1 cellular context compared by ENCODE assay signal in genomic region chr2:42793314-42794270, GRCh38.
A peak's percentile ranks its signal among the peaks of the same experiment; 100 is the strongest.
TF ChIP-seq lines count a peak whose summit lies in the region.

No MANE protein-coding gene starts in this region.

TF ChIP-seq in HepG2, 621 proteins besides CTCF, POLR2A, EP300 and RAD21 (continued from another document and continues in another):
- TF ChIP-seq ARID5B (CRISPR knock-in tag; IDR thresholded peaks at IDR 0.05) = no peak; the same call in 1 of the 2 replicates
- peak; percentile 9 for TF ChIP-seq YY1 (IDR thresholded peaks at IDR 0.05; ENCODE audit: insufficient read depth, insufficient replicate concordance, low read depth, low read length)
- TF ChIP-seq MIER3 (CRISPR knock-in tag; IDR thresholded peaks at IDR 0.05; ENCODE audit: borderline replicate concordance) = 0 out of 2 replicates have a peak, but pooled peaks have one; percentile 37
- TF ChIP-seq ZNF12 (CRISPR knock-in tag; IDR thresholded peaks at IDR 0.05) = 0 out of 2 replicates have a peak, but pooled peaks have one; percentile 25
- no peak for TF ChIP-seq HOXA7 (CRISPR knock-in tag; IDR thresholded peaks at IDR 0.05)
- TF ChIP-seq RFXANK (CRISPR knock-in tag; IDR thresholded peaks at IDR 0.05) = 0 out of 2 replicates have a peak, but pooled peaks have one; percentile 55
- TF ChIP-seq ZBTB10 (CRISPR knock-in tag; IDR thresholded peaks at IDR 0.05; ENCODE audit: borderline replicate concordance) = peak; percentile 35; the same call in 1 of the 2 replicates
- TF ChIP-seq DMAP1 (CRISPR knock-in tag; IDR thresholded peaks at IDR 0.05) = no peak; the same call in 1 of the 2 replicates
- 0 out of 2 replicates have a peak, but pooled peaks have one; percentile 83 for TF ChIP-seq FOXO4 (CRISPR knock-in tag; conservative IDR thresholded peaks at IDR 0.05)
- TF ChIP-seq NPAS2 (CRISPR knock-in tag; IDR thresholded peaks at IDR 0.05; ENCODE audit: borderline replicate concordance) = no peak
- no peak for TF ChIP-seq ZMAT3 (CRISPR knock-in tag; conservative IDR thresholded peaks at IDR 0.05)
- TF ChIP-seq MAFF (IDR thresholded peaks at IDR 0.05; ENCODE audit: low read depth, low read length) = no peak
- no peak for TF ChIP-seq ZNF432 (CRISPR knock-in tag; IDR thresholded peaks at IDR 0.05; ENCODE audit: borderline replicate concordance)
- TF ChIP-seq ZNF607 (CRISPR knock-in tag; IDR thresholded peaks at IDR 0.05; ENCODE audit: borderline replicate concordance) = no peak
- no peak for TF ChIP-seq MYNN (CRISPR knock-in tag; IDR thresholded peaks at IDR 0.05; ENCODE audit: low read depth)
- 0 out of 2 replicates have a peak, but pooled peaks have one; percentile 2 for TF ChIP-seq IRF2 (CRISPR knock-in tag; IDR thresholded peaks at IDR 0.05)
- no peak for TF ChIP-seq ZNF776 (CRISPR knock-in tag; IDR thresholded peaks at IDR 0.05)
- peak; percentile 13; the same call in 1 of the 2 replicates for TF ChIP-seq ZC3H4 (CRISPR knock-in tag; IDR thresholded peaks at IDR 0.05; ENCODE audit: borderline replicate concordance)
- 0 out of 2 replicates have a peak, but pooled peaks have one; percentile 77 for TF ChIP-seq MZF1 (CRISPR knock-in tag; IDR thresholded peaks at IDR 0.05; ENCODE audit: borderline replicate concordance)
- no peak for TF ChIP-seq LCORL (IDR thresholded peaks at IDR 0.05)
- TF ChIP-seq LCORL (CRISPR knock-in tag; IDR thresholded peaks at IDR 0.05) = peak; percentile 41; the same call in 1 of the 2 replicates
- TF ChIP-seq ZNF577 (CRISPR knock-in tag; IDR thresholded peaks at IDR 0.05; ENCODE audit: borderline replicate concordance, low read depth) = 0 out of 2 replicates have a peak, but pooled peaks have one; percentile 31
- TF ChIP-seq ZNF30 (CRISPR knock-in tag; IDR thresholded peaks at IDR 0.05) = 0 out of 2 replicates have a peak, but pooled peaks have one; percentile 30
- TF ChIP-seq ZNF557 (CRISPR knock-in tag; IDR thresholded peaks at IDR 0.05) = no peak
- no peak for TF ChIP-seq SRSF4 (IDR thresholded peaks at IDR 0.05; ENCODE audit: low read depth, low read length, poor library complexity, severe bottlenecking)
- no peak for TF ChIP-seq ZNF20 (CRISPR knock-in tag; IDR thresholded peaks at IDR 0.05)
- TF ChIP-seq SP140L (CRISPR knock-in tag; IDR thresholded peaks at IDR 0.05; ENCODE audit: borderline replicate concordance) = 0 out of 2 replicates have a peak, but pooled peaks have one; percentile 29
- TF ChIP-seq ZFP91 (CRISPR knock-in tag; IDR thresholded peaks at IDR 0.05; ENCODE audit: borderline replicate concordance) = no peak
- no peak for TF ChIP-seq HDAC6 (IDR thresholded peaks at IDR 0.05; ENCODE audit: low read depth, low read length)
- TF ChIP-seq PAF1 (CRISPR knock-in tag; IDR thresholded peaks at IDR 0.05) = peak; percentile 56; the same call in 1 of the 2 replicates
- no peak for TF ChIP-seq SKIL (CRISPR knock-in tag; IDR thresholded peaks at IDR 0.05; ENCODE audit: borderline replicate concordance)
- TF ChIP-seq HOXA9 (CRISPR knock-in tag; IDR thresholded peaks at IDR 0.05; ENCODE audit: borderline replicate concordance) = no peak
- no peak; the same call in 1 of the 2 replicates for TF ChIP-seq MEF2D (CRISPR knock-in tag; IDR thresholded peaks at IDR 0.05)
- peak; percentile 2; the same call in 1 of the 2 replicates for TF ChIP-seq POLR2G (IDR thresholded peaks at IDR 0.05; ENCODE audit: low read depth, low read length)
- no peak for TF ChIP-seq ZNF318 (CRISPR knock-in tag; IDR thresholded peaks at IDR 0.05)
- TF ChIP-seq EED (CRISPR knock-in tag; IDR thresholded peaks at IDR 0.05) = no peak
- TF ChIP-seq MIER2 (CRISPR knock-in tag; IDR thresholded peaks at IDR 0.05) = no peak
- no peak for TF ChIP-seq EHMT2 (IDR thresholded peaks at IDR 0.05; ENCODE audit: borderline replicate concordance, low read depth, low read length)
